18 cellular contexts compared by ENCODE assay signal in the genomic region with DNA sequence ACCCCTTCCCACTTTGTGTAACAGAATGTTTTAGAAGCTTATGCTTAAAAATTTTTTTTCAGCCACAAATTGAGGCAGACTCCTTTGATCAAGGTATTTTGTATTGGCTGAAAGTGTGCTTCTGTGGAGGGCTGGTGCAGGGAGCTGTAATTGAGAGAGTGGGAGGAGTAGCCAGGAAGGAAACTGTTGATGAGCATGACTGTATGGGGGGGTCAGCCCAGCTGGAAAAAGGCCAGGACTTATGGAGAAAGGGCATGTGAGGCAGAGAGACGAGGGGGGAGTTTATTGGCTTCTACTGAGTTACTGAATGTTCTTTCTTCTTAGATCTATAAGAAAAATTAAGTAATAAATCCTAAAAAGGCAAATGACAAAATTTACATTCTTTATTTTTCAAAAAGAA. TPM values are rescaled to one million over a fixed set of nuclear protein-coding genes. Genes with fewer than 3 reads are reported as not detected.
DNase-seq lines count a peak whose midpoint lies in the region; ATAC-seq and TF ChIP-seq lines count a peak whose summit lies in the region.
"Had no signal": no experiment of that assay in that cellular context is flagged by ENCODE, and none has a peak within 500 bp of the region (broad histone marks: within the 10 kb centered on the region; RNA-seq: fewer than 3 reads in every experiment).

No MANE protein-coding gene starts in this region.

- no CpG with 5 or more reads among the region's 1 CpG for WGBS in mesodermal cell (ENCODE audit: insufficient coverage in 2 of 2), 2 experiments

- no peak overlapping the region for H3K4me3 ChIP-seq in cardiac fibroblast (replicated peaks in 1 of 2; ENCODE audit: low read depth in 2 of 2, low read length in 2 of 2)
- no peak overlapping the region for H3K4me3 ChIP-seq in mesodermal cell (ENCODE audit: extremely low read depth, insufficient read depth, low read length, poor library complexity, severe bottlenecking)
- H3K4me3 ChIP-seq in naive thymus-derived CD4-positive, alpha-beta T cell (ENCODE audit: low read length): no peak overlapping the region
- H3K4me3 ChIP-seq: heart right ventricle had no signal

- no peak overlapping the region for H3K27ac Mint-ChIP-seq in activated T-helper 1 cell treated with anti-CD3 and anti-CD28 coated beads, Interleukin-12 subunit alpha, Interleukin-12 subunit beta, Interleukin-2, Interleukin-4 antibody, amounts not matched to agents 30 ng/mL and 10 ng/mL and 1 ng/mL, durations not matched to agents 14 hours and 24 hours and 36 hours
- no peak overlapping the region for H3K27ac Mint-ChIP-seq in naive thymus-derived CD4-positive, alpha-beta T cell
- H3K27ac Mint-ChIP-seq: progenitor cell of endocrine pancreas had no signal

- no peaks in the 10 kb centered on the region for H3K9me3 Mint-ChIP-seq in activated T-helper 1 cell treated with anti-CD3 and anti-CD28 coated beads, Interleukin-12 subunit alpha, Interleukin-12 subunit beta, Interleukin-2, Interleukin-4 antibody, amounts not matched to agents 30 ng/mL and 10 ng/mL and 1 ng/mL, durations not matched to agents 14 hours and 24 hours and 36 hours
- no peaks in the 10 kb centered on the region for H3K9me3 Mint-ChIP-seq in naive thymus-derived CD4-positive, alpha-beta T cell

- DNase-seq in EH (ENCODE audit: low read depth) (peak; percentile 35), KBM-7 (peak; percentile 12), cardiac fibroblast (ENCODE audit: low read depth in 2 of 2) (peak; percentile 52 to 63), NCI-H526 treated with DMSO at 0.1 percent for 48 hours (lab: John Stamatoyannopoulos, UW) (no peak)
- no peak for DNase-seq in activated T-helper 1 cell treated with anti-CD3 and anti-CD28 coated beads, Interleukin-12 subunit alpha, Interleukin-12 subunit beta, Interleukin-2, Interleukin-4 antibody, amounts not matched to agents 30 ng/mL and 10 ng/mL and 1 ng/mL, durations not matched to agents 14 hours and 24 hours and 36 hours (ENCODE audit: low spot score)
- no peak for DNase-seq in naive thymus-derived CD4-positive, alpha-beta T cell
- DNase-seq: activated T-cell treated with anti-CD3 and anti-CD28 coated beads, Interleukin-2, amount 50 U/mL, for 48 hours; NCI-H1436 treated with DMSO at 0.1 percent for 48 hours; NCI-H524; T-helper 2 cell had no signal

- intact Hi-C loops in activated T-helper 1 cell treated with anti-CD3 and anti-CD28 coated beads, Interleukin-12 subunit alpha, Interleukin-12 subunit beta, Interleukin-2, Interleukin-4 antibody, amounts not matched to agents 30 ng/mL and 10 ng/mL and 1 ng/mL, durations not matched to agents 14 hours and 24 hours and 36 hours (cut with micrococcal nuclease): no loop called here
- intact Hi-C loops in naive thymus-derived CD4-positive, alpha-beta T cell (cut with micrococcal nuclease): no loop called here

- peak overlapping the region; percentile 13 for H3K27ac ChIP-seq in mesodermal cell (ENCODE audit: low read depth, low read length, severe bottlenecking)
- H3K27ac ChIP-seq in naive thymus-derived CD4-positive, alpha-beta T cell (ENCODE audit: low read depth, low read length): no peak overlapping the region
- H3K27ac ChIP-seq: epithelial cell of prostate, heart right ventricle, RWPE1 had no signal

- no peaks in the 10 kb centered on the region for H3K9me3 ChIP-seq in mesodermal cell (ENCODE audit: control insufficient read depth, low read length)
- no peaks in the 10 kb centered on the region for H3K9me3 ChIP-seq in naive thymus-derived CD4-positive, alpha-beta T cell (ENCODE audit: control insufficient read depth in 2 of 3, low read length in 3 of 3)
- H3K9me3 ChIP-seq: heart right ventricle had no signal

- no peaks in the 10 kb centered on the region for H3K4me1 Mint-ChIP-seq in activated T-helper 1 cell treated with anti-CD3 and anti-CD28 coated beads, Interleukin-12 subunit alpha, Interleukin-12 subunit beta, Interleukin-2, Interleukin-4 antibody, amounts not matched to agents 30 ng/mL and 10 ng/mL and 1 ng/mL, durations not matched to agents 14 hours and 24 hours and 36 hours (ENCODE audit: low read depth)
- H3K4me1 Mint-ChIP-seq in naive thymus-derived CD4-positive, alpha-beta T cell: peaks cover 0 to 4% (median 0%) of the 10 kb centered on the region in 7 donors

- POLR2A ChIA-PET in naive thymus-derived CD4-positive, alpha-beta T cell (lab: Charles Lee): no interaction called here

- no peaks in the 10 kb centered on the region for H3K27me3 ChIP-seq in naive thymus-derived CD4-positive, alpha-beta T cell (ENCODE audit: control insufficient read depth in 2 of 2, insufficient read depth in 2 of 2, low read length in 2 of 2)

- H3K4me3 Mint-ChIP-seq in activated T-helper 1 cell treated with anti-CD3 and anti-CD28 coated beads, Interleukin-12 subunit alpha, Interleukin-12 subunit beta, Interleukin-2, Interleukin-4 antibody, amounts not matched to agents 30 ng/mL and 10 ng/mL and 1 ng/mL, durations not matched to agents 14 hours and 24 hours and 36 hours: no peak overlapping the region
- no peak overlapping the region for H3K4me3 Mint-ChIP-seq in naive thymus-derived CD4-positive, alpha-beta T cell

- no peaks in the 10 kb centered on the region for H3K4me1 ChIP-seq in mesodermal cell (ENCODE audit: control insufficient read depth, insufficient read depth, low read length, poor library complexity, severe bottlenecking)
- H3K4me1 ChIP-seq in naive thymus-derived CD4-positive, alpha-beta T cell (ENCODE audit: control insufficient read depth in 2 of 2, insufficient read depth in 2 of 2, low read length in 2 of 2): no peaks in the 10 kb centered on the region

- no peak for TF ChIP-seq CTCF in cardiac fibroblast (IDR thresholded peaks at IDR 0.05; ENCODE audit: low read depth, low read length)

- no peak for ATAC-seq in naive thymus-derived CD4-positive, alpha-beta T cell
- ATAC-seq in GM21526 (IDR thresholded peaks at IDR 0.05; ENCODE audit: low FRiP score, unreplicated experiment): no peak

- H3K36me3 ChIP-seq in mesodermal cell (ENCODE audit: control insufficient read depth, insufficient read depth, low read length): no peaks in the 10 kb centered on the region
- no peaks in the 10 kb centered on the region for H3K36me3 ChIP-seq in naive thymus-derived CD4-positive, alpha-beta T cell (ENCODE audit: control insufficient read depth in 2 of 3, insufficient read depth in 3 of 3, low read length in 3 of 3)
- H3K36me3 ChIP-seq: heart right ventricle had no signal

- H3K36me3 Mint-ChIP-seq in activated T-helper 1 cell treated with anti-CD3 and anti-CD28 coated beads, Interleukin-12 subunit alpha, Interleukin-12 subunit beta, Interleukin-2, Interleukin-4 antibody, amounts not matched to agents 30 ng/mL and 10 ng/mL and 1 ng/mL, durations not matched to agents 14 hours and 24 hours and 36 hours (ENCODE audit: low read depth): no peaks in the 10 kb centered on the region
- no peaks in the 10 kb centered on the region for H3K36me3 Mint-ChIP-seq in naive thymus-derived CD4-positive, alpha-beta T cell

- H3K27me3 Mint-ChIP-seq in activated T-helper 1 cell treated with anti-CD3 and anti-CD28 coated beads, Interleukin-12 subunit alpha, Interleukin-12 subunit beta, Interleukin-2, Interleukin-4 antibody, amounts not matched to agents 30 ng/mL and 10 ng/mL and 1 ng/mL, durations not matched to agents 14 hours and 24 hours and 36 hours (ENCODE audit: insufficient read depth): peaks cover 2% of the 10 kb centered on the region
- peaks cover 0 to 44% (median 35%) of the 10 kb centered on the region in 5 donors for H3K27me3 Mint-ChIP-seq in naive thymus-derived CD4-positive, alpha-beta T cell

- in situ Hi-C loops in KBM-7 (cut with MboI; ENCODE audit: low pct_unique_long_range_greater_than_20kb, low sequenced_read_pairs): no loop called here

- CTCF ChIA-PET in naive thymus-derived CD4-positive, alpha-beta T cell (lab: Charles Lee): no interaction called here

RNA-seq across cellular contexts. Expression of a gene that starts 13.4 kb away (rescaled TPM):
- polyA plus RNA-seq in mesodermal cell (2013, experiment 1 of 2): not detected
- polyA plus RNA-seq in mesodermal cell (2013, experiment 2 of 2): not detected
- total RNA-seq in activated T-helper 1 cell treated with anti-CD3 and anti-CD28 coated beads, Interleukin-12 subunit alpha, Interleukin-12 subunit beta, Interleukin-2, Interleukin-4 antibody, amounts not matched to agents 30 ng/mL and 10 ng/mL and 1 ng/mL, durations not matched to agents 14 hours and 24 hours and 36 hours: not detected in 2 replicates
- total RNA-seq in naive thymus-derived CD4-positive, alpha-beta T cell: not detected
- not detected for polyA plus RNA-seq in naive thymus-derived CD4-positive, alpha-beta T cell
- total RNA-seq: chondrocyte, progenitor cell of endocrine pancreas had no signal
- polyA plus RNA-seq: BJ, heart right ventricle had no signal

Comparison
In these comparisons a context has a peak if more than half of its experiments do, and no peak if none do; other contexts are left out.
1. DNase-seq: peak in EH (single experiment), KBM-7 (single experiment) and cardiac fibroblast (2 of 2); none in activated T-helper 1 cell treated with anti-CD3 and anti-CD28 coated beads, Interleukin-12 subunit alpha, Interleukin-12 subunit beta, Interleukin-2, Interleukin-4 antibody, amounts not matched to agents 30 ng/mL and 10 ng/mL and 1 ng/mL, durations not matched to agents 14 hours and 24 hours and 36 hours (single experiment), naive thymus-derived CD4-positive, alpha-beta T cell (0 of 9) and NCI-H526 treated with DMSO at 0.1 percent for 48 hours (single experiment).